8 cellular contexts compared by ENCODE assay signal in genomic region chr9:31119882-31120481, GRCh38.
DNase-seq lines count a peak whose midpoint lies in the region; ATAC-seq, FAIRE-seq and TF ChIP-seq lines count a peak whose summit lies in the region.

No MANE protein-coding gene starts in this region.

- H3K27me3 ChIP-seq in dorsolateral prefrontal cortex (peaks cover 0 to 3% (median 0%) of the 10 kb centered on the region in 45 donors), thyroid gland (no peaks in the 10 kb centered on the region)

- H3K4me1 Mint-ChIP-seq in nephron, result no peaks in the 10 kb centered on the region

- H3K27ac ChIP-seq in dorsolateral prefrontal cortex (no peak overlapping the region), thyroid gland (no peak overlapping the region)

- H3K4me3 Mint-ChIP-seq in nephron, result no peak overlapping the region

- H3K27me3 Mint-ChIP-seq in nephron (ENCODE audit: low read depth), result no peaks in the 10 kb centered on the region

- H3K4me3 ChIP-seq in dorsolateral prefrontal cortex, result no peak overlapping the region
- H3K4me3 ChIP-seq in thyroid gland (replicated peaks in 1 of 3), result no peak overlapping the region

- intact Hi-C loops in dorsolateral prefrontal cortex (cut with DNase I), result no loop called here
- intact Hi-C loops in thyroid gland (cut with DNase I), result no loop called here

- no peaks in the 10 kb centered on the region for H3K4me1 ChIP-seq in thyroid gland

- no peak for TF ChIP-seq POLR2A in thyroid gland (IDR thresholded peaks at IDR 0.05)

- H3K9me3 ChIP-seq in thyroid gland, result no peaks in the 10 kb centered on the region

- TF ChIP-seq CTCF in D721Med (IDR thresholded peaks at IDR 0.05; ENCODE audit: insufficient read depth, missing control alignments) (peak; percentile 41), dorsolateral prefrontal cortex (IDR thresholded peaks at IDR 0.05 in 54 of 56, conservative IDR thresholded peaks at IDR 0.05 in 2 of 56; ENCODE audit: low read depth in 1 of 56, partially characterized antibody in 56 of 56) (peak in 45 of 56 donors; percentile 11 to 61 (median 37)), nephron (IDR thresholded peaks at IDR 0.05; ENCODE audit: unreplicated experiment in 3 of 3) (peak; percentile 35 to 39 (median 36)), thyroid gland (IDR thresholded peaks at IDR 0.05) (peak in 3 of 6 experiments; percentile 18 to 33 (median 28))

- FAIRE-seq in D721Med (lab: Jason Lieb, UNC), result no peak

- DNase-seq in D721Med (ENCODE audit: insufficient read length, low spot score) (no peak), dorsolateral prefrontal cortex (no peak), thyroid gland (no peak)

- H3K27ac Mint-ChIP-seq in nephron, result no peak overlapping the region

- H3K36me3 Mint-ChIP-seq in nephron (ENCODE audit: low read depth), result no peaks in the 10 kb centered on the region

- H3K9me3 Mint-ChIP-seq in nephron, result peaks cover 12% of the 10 kb centered on the region

- 60 to 61% methylated on average over 6 of the region's 6 CpGs for WGBS in thyroid gland, 2 donors

- ATAC-seq in GM19455 (IDR thresholded peaks at IDR 0.05; ENCODE audit: unreplicated experiment) (peak; percentile 80), HG03575 (IDR thresholded peaks at IDR 0.05; ENCODE audit: extremely low read depth, insufficient number of reproducible peaks, low FRiP score, unreplicated experiment) (peak; percentile 79), SK-N-SH treated with all-trans-retinoic acid at 6 μM for 48 hours (peak; percentile 89), GM19452 (IDR thresholded peaks at IDR 0.05; ENCODE audit: unreplicated experiment) (no peak)

- no peaks in the 10 kb centered on the region for H3K36me3 ChIP-seq in thyroid gland

TF ChIP-seq in SK-N-SH treated with all-trans-retinoic acid at 6 μM for 48 hours, 23 proteins besides CTCF, POLR2A, EP300 and RAD21:
- TF ChIP-seq ZC3H10 (CRISPR knock-in tag; IDR thresholded peaks at IDR 0.05), result no peak
- no peak for TF ChIP-seq CSRNP3 (CRISPR knock-in tag; IDR thresholded peaks at IDR 0.05)
- no peak for TF ChIP-seq ESRRG (CRISPR knock-in tag; IDR thresholded peaks at IDR 0.05)
- TF ChIP-seq, protein P1, sequence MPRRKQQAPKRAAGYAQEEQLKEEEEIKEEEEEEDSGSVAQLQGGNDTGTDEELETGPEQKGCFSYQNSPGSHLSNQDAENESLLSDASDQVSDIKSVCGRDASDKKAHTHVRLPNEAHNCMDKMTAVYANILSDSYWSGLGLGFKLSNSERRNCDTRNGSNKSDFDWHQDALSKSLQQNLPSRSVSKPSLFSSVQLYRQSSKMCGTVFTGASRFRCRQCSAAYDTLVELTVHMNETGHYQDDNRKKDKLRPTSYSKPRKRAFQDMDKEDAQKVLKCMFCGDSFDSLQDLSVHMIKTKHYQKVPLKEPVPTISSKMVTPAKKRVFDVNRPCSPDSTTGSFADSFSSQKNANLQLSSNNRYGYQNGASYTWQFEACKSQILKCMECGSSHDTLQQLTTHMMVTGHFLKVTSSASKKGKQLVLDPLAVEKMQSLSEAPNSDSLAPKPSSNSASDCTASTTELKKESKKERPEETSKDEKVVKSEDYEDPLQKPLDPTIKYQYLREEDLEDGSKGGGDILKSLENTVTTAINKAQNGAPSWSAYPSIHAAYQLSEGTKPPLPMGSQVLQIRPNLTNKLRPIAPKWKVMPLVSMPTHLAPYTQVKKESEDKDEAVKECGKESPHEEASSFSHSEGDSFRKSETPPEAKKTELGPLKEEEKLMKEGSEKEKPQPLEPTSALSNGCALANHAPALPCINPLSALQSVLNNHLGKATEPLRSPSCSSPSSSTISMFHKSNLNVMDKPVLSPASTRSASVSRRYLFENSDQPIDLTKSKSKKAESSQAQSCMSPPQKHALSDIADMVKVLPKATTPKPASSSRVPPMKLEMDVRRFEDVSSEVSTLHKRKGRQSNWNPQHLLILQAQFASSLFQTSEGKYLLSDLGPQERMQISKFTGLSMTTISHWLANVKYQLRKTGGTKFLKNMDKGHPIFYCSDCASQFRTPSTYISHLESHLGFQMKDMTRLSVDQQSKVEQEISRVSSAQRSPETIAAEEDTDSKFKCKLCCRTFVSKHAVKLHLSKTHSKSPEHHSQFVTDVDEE (CRISPR knock-in tag; IDR thresholded peaks at IDR 0.05), result no peak
- TF ChIP-seq TCF4 (CRISPR knock-in tag; IDR thresholded peaks at IDR 0.05; ENCODE audit: borderline replicate concordance), result no peak
- no peak for TF ChIP-seq TOX (CRISPR knock-in tag; IDR thresholded peaks at IDR 0.05; ENCODE audit: borderline replicate concordance)
- TF ChIP-seq PPARA (CRISPR knock-in tag; IDR thresholded peaks at IDR 0.05; ENCODE audit: borderline replicate concordance), result no peak
- TF ChIP-seq RARB (CRISPR knock-in tag; IDR thresholded peaks at IDR 0.05), result no peak
- TF ChIP-seq ZNF565 (CRISPR knock-in tag; conservative IDR thresholded peaks at IDR 0.05; ENCODE audit: low read depth), result no peak
- TF ChIP-seq, protein P2, sequence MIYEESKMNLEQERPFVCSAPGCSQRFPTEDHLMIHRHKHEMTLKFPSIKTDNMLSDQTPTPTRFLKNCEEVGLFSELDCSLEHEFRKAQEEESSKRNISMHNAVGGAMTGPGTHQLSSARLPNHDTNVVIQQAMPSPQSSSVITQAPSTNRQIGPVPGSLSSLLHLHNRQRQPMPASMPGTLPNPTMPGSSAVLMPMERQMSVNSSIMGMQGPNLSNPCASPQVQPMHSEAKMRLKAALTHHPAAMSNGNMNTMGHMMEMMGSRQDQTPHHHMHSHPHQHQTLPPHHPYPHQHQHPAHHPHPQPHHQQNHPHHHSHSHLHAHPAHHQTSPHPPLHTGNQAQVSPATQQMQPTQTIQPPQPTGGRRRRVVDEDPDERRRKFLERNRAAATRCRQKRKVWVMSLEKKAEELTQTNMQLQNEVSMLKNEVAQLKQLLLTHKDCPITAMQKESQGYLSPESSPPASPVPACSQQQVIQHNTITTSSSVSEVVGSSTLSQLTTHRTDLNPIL (CRISPR knock-in tag; IDR thresholded peaks at IDR 0.05; ENCODE audit: low read depth), result no peak
- TF ChIP-seq ARNTL (CRISPR knock-in tag; IDR thresholded peaks at IDR 0.05; ENCODE audit: borderline replicate concordance, low read depth), result no peak
- no peak for TF ChIP-seq ZFP30 (CRISPR knock-in tag; IDR thresholded peaks at IDR 0.05)
- no peak for TF ChIP-seq ZFP3 (CRISPR knock-in tag; IDR thresholded peaks at IDR 0.05)
- TF ChIP-seq POU6F1 (CRISPR knock-in tag; IDR thresholded peaks at IDR 0.05; ENCODE audit: borderline replicate concordance, low read depth), result no peak
- TF ChIP-seq ISL1 (CRISPR knock-in tag; IDR thresholded peaks at IDR 0.05), result no peak
- TF ChIP-seq SNAI2 (CRISPR knock-in tag; IDR thresholded peaks at IDR 0.05), result no peak
- TF ChIP-seq, protein P3, sequence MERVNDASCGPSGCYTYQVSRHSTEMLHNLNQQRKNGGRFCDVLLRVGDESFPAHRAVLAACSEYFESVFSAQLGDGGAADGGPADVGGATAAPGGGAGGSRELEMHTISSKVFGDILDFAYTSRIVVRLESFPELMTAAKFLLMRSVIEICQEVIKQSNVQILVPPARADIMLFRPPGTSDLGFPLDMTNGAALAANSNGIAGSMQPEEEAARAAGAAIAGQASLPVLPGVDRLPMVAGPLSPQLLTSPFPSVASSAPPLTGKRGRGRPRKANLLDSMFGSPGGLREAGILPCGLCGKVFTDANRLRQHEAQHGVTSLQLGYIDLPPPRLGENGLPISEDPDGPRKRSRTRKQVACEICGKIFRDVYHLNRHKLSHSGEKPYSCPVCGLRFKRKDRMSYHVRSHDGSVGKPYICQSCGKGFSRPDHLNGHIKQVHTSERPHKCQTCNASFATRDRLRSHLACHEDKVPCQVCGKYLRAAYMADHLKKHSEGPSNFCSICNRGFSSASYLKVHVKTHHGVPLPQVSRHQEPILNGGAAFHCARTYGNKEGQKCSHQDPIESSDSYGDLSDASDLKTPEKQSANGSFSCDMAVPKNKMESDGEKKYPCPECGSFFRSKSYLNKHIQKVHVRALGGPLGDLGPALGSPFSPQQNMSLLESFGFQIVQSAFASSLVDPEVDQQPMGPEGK (CRISPR knock-in tag; IDR thresholded peaks at IDR 0.05; ENCODE audit: borderline replicate concordance), result no peak
